ENCODE assay signal across 13 cellular contexts in the genomic region with DNA sequence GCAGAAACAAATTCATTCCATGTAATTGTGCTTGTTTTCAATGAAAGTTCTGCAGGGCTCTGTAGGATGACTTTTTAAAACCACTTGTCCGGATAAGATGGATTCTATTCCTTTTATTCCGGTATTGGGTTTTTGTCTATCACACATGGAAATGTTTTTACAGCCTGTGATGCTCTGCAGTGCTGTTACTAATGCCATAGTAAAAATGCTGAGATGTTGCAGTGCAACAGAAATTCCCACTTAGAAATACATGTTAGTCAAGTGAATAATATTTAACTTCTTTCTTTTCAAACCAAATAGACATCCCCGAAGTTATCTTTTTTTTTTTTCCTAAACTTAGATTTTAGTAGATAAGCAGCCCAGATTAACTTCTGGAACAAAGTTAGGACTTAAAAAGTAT.
A peak's percentile ranks its signal among the peaks of the same experiment; 100 is the strongest.
DNase-seq lines count a peak whose midpoint lies in the region; ATAC-seq and TF ChIP-seq lines count a peak whose summit lies in the region.
"Had no signal": no experiment of that assay in that cellular context is flagged by ENCODE, and none has a peak within 500 bp of the region (broad histone marks: within the 10 kb centered on the region; RNA-seq: fewer than 3 reads in every experiment).

No MANE protein-coding gene starts in this region.

- H3K23ac ChIP-seq in mesenchymal stem cell (ENCODE audit: low read length in 2 of 2) = no peak overlapping the region

- H2BK15ac ChIP-seq in mesenchymal stem cell (ENCODE audit: low read depth, poor library complexity, severe bottlenecking) = no peak overlapping the region

- no peak for DNase-seq in adipocyte (ENCODE audit: low read depth)
- DNase-seq in mesenchymal stem cell = no peak
- DNase-seq in superior temporal gyrus (ENCODE audit: extremely low spot score) = peak; percentile 48
- no peak for DNase-seq in NCI-H1694 (lab: John Stamatoyannopoulos, UW)
- DNase-seq: BE2C; CD4-positive, alpha-beta memory T cell; DMS79 had no signal

- no peak overlapping the region for H2AK5ac ChIP-seq in mesenchymal stem cell (ENCODE audit: low read length, severe bottlenecking)

- H3K4me3 ChIP-seq in HEK293 (ENCODE audit: low read depth, low read length) (no peak overlapping the region), adipocyte (ENCODE audit: low read length) (no peak overlapping the region), mesenchymal stem cell (ENCODE audit: insufficient read depth in 1 of 2, low read depth in 1 of 2, low read length in 2 of 2) (no peak overlapping the region)
- H3K4me3 ChIP-seq: HAP-1 had no signal

- no peaks in the 10 kb centered on the region for H3K9me3 ChIP-seq in HEK293 (ENCODE audit: control insufficient read depth, insufficient read depth, low read depth, low read length)
- no peaks in the 10 kb centered on the region for H3K9me3 ChIP-seq in adipocyte (ENCODE audit: control insufficient read depth, low read length)
- no peaks in the 10 kb centered on the region for H3K9me3 ChIP-seq in mesenchymal stem cell (ENCODE audit: control insufficient read depth, low read length)
- H3K9me3 ChIP-seq: BE2C, HAP-1 had no signal

- 100% methylated on average over 2 of the region's 3 CpGs for WGBS in mesenchymal stem cell

- no peak overlapping the region for H3K18ac ChIP-seq in mesenchymal stem cell (ENCODE audit: low read depth in 1 of 2, low read length in 2 of 2)

- no peak overlapping the region for H3K4me2 ChIP-seq in mesenchymal stem cell (ENCODE audit: low read length, poor library complexity, severe bottlenecking)

- H3K79me1 ChIP-seq in mesenchymal stem cell (replicated peaks; ENCODE audit: low read length, poor library complexity, severe bottlenecking) = peaks cover 7% of the 10 kb centered on the region

- no peak overlapping the region for H2BK5ac ChIP-seq in mesenchymal stem cell (ENCODE audit: low read depth, low read length, poor library complexity, severe bottlenecking)

- no peak overlapping the region for H2BK120ac ChIP-seq in mesenchymal stem cell (ENCODE audit: low read depth, low read length)

- H3K9ac ChIP-seq in adipocyte (ENCODE audit: low read length) = peak overlapping the region; percentile 58
- peak overlapping the region; percentile 77 for H3K9ac ChIP-seq in mesenchymal stem cell (ENCODE audit: low read length)

- no peak overlapping the region for H3K4ac ChIP-seq in mesenchymal stem cell (ENCODE audit: low read depth in 1 of 2, low read length in 2 of 2)

- no peak overlapping the region for H4K91ac ChIP-seq in mesenchymal stem cell (ENCODE audit: low read length)

- CTCF ChIA-PET in HEK293 (lab: Yijun Ruan, JAX) = interaction anchor here (0.6 kb wide), 1 partner anchor 594 kb away, joined by 3 read pairs; no protein-coding TSS in a partner anchor

- POLR2A ChIA-PET in HEK293 (lab: Yijun Ruan, JAX) = no interaction called here

- TF ChIP-seq CTCF in HEK293 (tag by site-specific recombination; IDR thresholded peaks at IDR 0.05) = no peak

- no peaks in the 10 kb centered on the region for H3K36me3 ChIP-seq in HEK293 (ENCODE audit: control insufficient read depth in 2 of 2, insufficient read depth in 1 of 2, low read length in 2 of 2)
- H3K36me3 ChIP-seq in adipocyte (ENCODE audit: control insufficient read depth, insufficient read depth, low read length, severe bottlenecking) = no peaks in the 10 kb centered on the region
- H3K36me3 ChIP-seq in mesenchymal stem cell (ENCODE audit: control insufficient read depth in 1 of 2, insufficient read depth in 2 of 2, low read depth in 1 of 2, low read length in 2 of 2) = no peaks in the 10 kb centered on the region
- H3K36me3 ChIP-seq: BE2C, HAP-1 had no signal

- H2BK12ac ChIP-seq in mesenchymal stem cell (ENCODE audit: low read length in 2 of 2) = no peak overlapping the region

- H3K27me3 ChIP-seq in adipocyte (replicated peaks; ENCODE audit: control insufficient read depth, insufficient read depth, low read length) (no peaks in the 10 kb centered on the region), mesenchymal stem cell (ENCODE audit: control insufficient read depth in 1 of 2, insufficient read depth in 1 of 2, low read length in 2 of 2) (no peaks in the 10 kb centered on the region)
- H3K27me3 ChIP-seq: BE2C had no signal

- no peak overlapping the region for H4K8ac ChIP-seq in mesenchymal stem cell (ENCODE audit: low read length)

- no peak overlapping the region for H2AFZ ChIP-seq in mesenchymal stem cell (ENCODE audit: low read depth, low read length)

- H3K4me1 ChIP-seq in HEK293 (ENCODE audit: control insufficient read depth, insufficient read depth, low read length) = peaks cover 27% of the 10 kb centered on the region
- peaks cover 73% of the 10 kb centered on the region for H3K4me1 ChIP-seq in adipocyte (ENCODE audit: control insufficient read depth, insufficient read depth, low read length)
- peaks cover 5% of the 10 kb centered on the region for H3K4me1 ChIP-seq in mesenchymal stem cell (ENCODE audit: control insufficient read depth, insufficient read depth, low read depth, low read length)
- H3K4me1 ChIP-seq: BE2C had no signal

- no peak for ATAC-seq in HG03439 (IDR thresholded peaks at IDR 0.05; ENCODE audit: unreplicated experiment)
- no peak for ATAC-seq in GM21529 (IDR thresholded peaks at IDR 0.05; ENCODE audit: unreplicated experiment)

- H3K27ac ChIP-seq in HEK293 (ENCODE audit: extremely low read depth, low read depth, low read length) (peak overlapping the region; percentile 41), mesenchymal stem cell (ENCODE audit: low read length, poor library complexity, severe bottlenecking) (no peak overlapping the region)
- H3K27ac ChIP-seq: C4-2B, HL-60 had no signal

- no peak overlapping the region for H3K14ac ChIP-seq in mesenchymal stem cell (ENCODE audit: low read length in 2 of 2)

TF ChIP-seq in HEK293, 187 proteins besides CTCF, POLR2A, EP300 and RAD21:
- TF ChIP-seq, protein P1, sequence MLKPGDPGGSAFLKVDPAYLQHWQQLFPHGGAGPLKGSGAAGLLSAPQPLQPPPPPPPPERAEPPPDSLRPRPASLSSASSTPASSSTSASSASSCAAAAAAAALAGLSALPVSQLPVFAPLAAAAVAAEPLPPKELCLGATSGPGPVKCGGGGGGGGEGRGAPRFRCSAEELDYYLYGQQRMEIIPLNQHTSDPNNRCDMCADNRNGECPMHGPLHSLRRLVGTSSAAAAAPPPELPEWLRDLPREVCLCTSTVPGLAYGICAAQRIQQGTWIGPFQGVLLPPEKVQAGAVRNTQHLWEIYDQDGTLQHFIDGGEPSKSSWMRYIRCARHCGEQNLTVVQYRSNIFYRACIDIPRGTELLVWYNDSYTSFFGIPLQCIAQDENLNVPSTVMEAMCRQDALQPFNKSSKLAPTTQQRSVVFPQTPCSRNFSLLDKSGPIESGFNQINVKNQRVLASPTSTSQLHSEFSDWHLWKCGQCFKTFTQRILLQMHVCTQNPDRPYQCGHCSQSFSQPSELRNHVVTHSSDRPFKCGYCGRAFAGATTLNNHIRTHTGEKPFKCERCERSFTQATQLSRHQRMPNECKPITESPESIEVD (tag by site-specific recombination; IDR thresholded peaks at IDR 0.05) = 0 out of 2 replicates have a peak, but pooled peaks have one; percentile 8
- no peak for TF ChIP-seq ZNF561 (tag by site-specific recombination; IDR thresholded peaks at IDR 0.05; ENCODE audit: borderline replicate concordance)
